Comparison of ENCODE assay signal across 11 cellular contexts in genomic region chr12:56520025-56520810, GRCh38. TPM values are rescaled to one million over a fixed set of nuclear protein-coding genes. Genes with fewer than 3 reads are reported as not detected.
DNase-seq lines count a peak whose midpoint lies in the region; ATAC-seq and TF ChIP-seq lines count a peak whose summit lies in the region.
"Had no signal": no experiment of that assay in that cellular context is flagged by ENCODE, and none has a peak within 500 bp of the region (broad histone marks: within the 10 kb centered on the region; RNA-seq: fewer than 3 reads in every experiment).

No MANE protein-coding gene starts in this region.

- H3K27ac ChIP-seq in colonic mucosa (peak overlapping the region; percentile 77), lung (ENCODE audit: low read depth in 1 of 2, low read length in 1 of 2) (peak overlapping the region; percentile 47 to 78), tibial artery (peak overlapping the region; percentile 89)

- TF ChIP-seq CTCF in colonic mucosa (IDR thresholded peaks at IDR 0.05): no peak
- TF ChIP-seq CTCF in lung (IDR thresholded peaks at IDR 0.05; ENCODE audit: control extremely low read depth, extremely low read depth): no peak
- no peak for TF ChIP-seq CTCF in tibial artery (IDR thresholded peaks at IDR 0.05)

- H3K9me3 ChIP-seq in colonic mucosa: no peaks in the 10 kb centered on the region
- no peaks in the 10 kb centered on the region for H3K9me3 ChIP-seq in lung (ENCODE audit: control insufficient read depth in 2 of 2, insufficient read depth in 1 of 2, low read length in 1 of 2)
- no peaks in the 10 kb centered on the region for H3K9me3 ChIP-seq in tibial artery

- DNase-seq in NOMO-1 treated with DMSO at 0.1 percent for 48 hours (lab: John Stamatoyannopoulos, UW; ENCODE audit: unreplicated experiment) (peak; percentile 41), NOMO-1 treated with dmso at 0.1 percent for 144 hours (lab: John Stamatoyannopoulos, UW; ENCODE audit: unreplicated experiment) (no peak), colonic mucosa (no peak), lung (ENCODE audit: low spot score) (no peak), tibial artery (no peak), NCI-H2029 treated with DMSO at 0.1 percent for 48 hours (lab: John Stamatoyannopoulos, UW) (no peak)
- no peak for DNase-seq in activated naive CD4-positive, alpha-beta T cell treated with Interleukin-2 at 50 U/mL for 16 hours
- no peak for DNase-seq in activated effector memory CD4-positive, alpha-beta T cell treated with Interleukin-2 at 50 U/mL for 16 hours
- DNase-seq: 8988T, amniotic stem cell had no signal

- no peak for ATAC-seq in lung (ENCODE audit: insufficient read depth, low FRiP score)
- ATAC-seq: K562 had no signal

- H3K9ac ChIP-seq in colonic mucosa (ENCODE audit: low read depth in 2 of 2, low read length in 2 of 2): no peak overlapping the region

- 55 to 66% methylated on average over 6 of the region's 6 CpGs for WGBS in lung, 2 donors

- H3K27me3 ChIP-seq in colonic mucosa (no peaks in the 10 kb centered on the region), lung (ENCODE audit: control insufficient read depth, insufficient read depth) (no peaks in the 10 kb centered on the region), tibial artery (no peaks in the 10 kb centered on the region)

- H3K4me3 ChIP-seq in colonic mucosa (no peak overlapping the region), lung (no peak overlapping the region), tibial artery (peak overlapping the region; percentile 62 to 74)
- H3K4me3 ChIP-seq: K562 had no signal

- intact Hi-C loops in colonic mucosa (cut with DNase I): no loop called here
- intact Hi-C loops in tibial artery (cut with DNase I; ENCODE audit: low total_unique reads): no loop called here

- H3K36me3 ChIP-seq in colonic mucosa (no peaks in the 10 kb centered on the region), lung (ENCODE audit: control insufficient read depth in 2 of 2, insufficient read depth in 2 of 2, low read length in 2 of 2) (no peaks in the 10 kb centered on the region), tibial artery (no peaks in the 10 kb centered on the region)

- H3K4me1 ChIP-seq in colonic mucosa (no peaks in the 10 kb centered on the region), lung (ENCODE audit: control insufficient read depth in 2 of 2, insufficient read depth in 2 of 2, low read length in 2 of 2) (peaks cover 2 to 11% of the 10 kb centered on the region in 2 donors), tibial artery (peaks cover 0 to 47% (median 26%) of the 10 kb centered on the region in 4 donors)

RNA-seq across cellular contexts. Expression of gene RBMS2, which starts 1.4 kb away (rescaled TPM):
- total RNA-seq in colonic mucosa (10 to 100 TPM; 16.8 to 42.7 TPM), lung (10 to 100 TPM; 56.3 to 71.0 TPM)
- 10 to 100 TPM; 16.3 to 29.1 TPM for polyA plus RNA-seq in lung

RNA-seq across cellular contexts. Expression of gene GLS2, which starts 32.3 kb away (rescaled TPM):
- total RNA-seq in colonic mucosa: 1 to 10 TPM; 1.7 to 3.0 TPM
- total RNA-seq in lung: 1 to 10 TPM; 2.6 to 4.8 TPM
- polyA plus RNA-seq in lung: 1 to 10 TPM; 1.1 to 4.5 TPM
- total RNA-seq: K562 had no signal

RNA-seq across cellular contexts. Expression of gene SPRYD4, which starts 51.8 kb away (rescaled TPM):
- 1 to 10 TPM; 4.0 to 4.2 TPM for total RNA-seq in colonic mucosa
- 1 to 10 TPM; 2.5 to 3.4 TPM for total RNA-seq in lung
- 1 to 10 TPM; 2.0 to 2.2 TPM for polyA plus RNA-seq in lung

Comparison
In these comparisons a context has a peak if more than half of its experiments do, and no peak if none do; other contexts are left out.
1. H3K4me3 ChIP-seq: peak in tibial artery (2 of 2); none in colonic mucosa (single experiment) and lung (single experiment).
2. Peak in every context shown above with its lines, with median percentiles within 50 percentile points of each other: H3K27ac ChIP-seq.